18 cellular contexts compared by ENCODE assay signal in the genomic region with DNA sequence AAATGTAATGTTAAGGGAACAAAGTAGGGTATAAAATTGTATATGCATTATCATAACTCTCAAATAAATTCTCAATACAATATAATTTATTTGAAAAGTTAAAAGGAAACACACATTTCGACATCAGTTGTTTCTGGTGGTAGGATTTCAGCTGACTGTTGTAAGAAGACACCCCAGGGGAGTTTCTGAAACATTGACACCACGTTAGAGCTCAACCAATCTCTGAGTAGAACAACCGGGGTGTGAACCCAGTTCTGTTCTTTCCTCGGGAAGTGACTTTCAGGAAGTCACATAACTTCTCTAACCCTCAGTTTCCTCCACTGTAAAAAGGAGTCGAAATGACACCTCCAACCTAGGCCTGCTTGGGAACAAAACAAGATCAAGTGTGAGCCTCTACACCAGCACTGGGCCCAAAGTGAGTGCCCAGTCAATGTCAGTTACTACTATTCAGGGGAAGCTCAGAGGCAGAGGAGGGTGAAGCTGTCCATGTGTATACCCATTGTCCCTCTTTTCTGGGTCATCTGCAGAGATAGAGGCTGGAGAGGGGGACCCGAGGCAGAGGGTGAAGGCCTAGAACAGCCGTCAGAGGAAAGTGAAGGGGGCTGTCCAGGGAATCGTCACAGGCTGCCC.
DNase-seq lines count a peak whose midpoint lies in the region; ATAC-seq and TF ChIP-seq lines count a peak whose summit lies in the region.
"Had no signal": no experiment of that assay in that cellular context is flagged by ENCODE, and none has a peak within 500 bp of the region (broad histone marks: within the 10 kb centered on the region; RNA-seq: fewer than 3 reads in every experiment).

No MANE protein-coding gene starts in this region.

- H3K23ac ChIP-seq in H9 (ENCODE audit: insufficient read length, low read depth, low read length) (no peak overlapping the region), mesenchymal stem cell (ENCODE audit: low read length in 2 of 2) (no peak overlapping the region)

- no peaks in the 10 kb centered on the region for H3K9me3 ChIP-seq in BLaER1 treated with 17β-estradiol and CSF1 and Interleukin-3, amounts not matched to agents 10 nM and 100 nM (replicated peaks in 1 of 11)
- no peaks in the 10 kb centered on the region for H3K9me3 ChIP-seq in H9 (ENCODE audit: control insufficient read depth, low read depth, low read length)
- no peaks in the 10 kb centered on the region for H3K9me3 ChIP-seq in mesenchymal stem cell (ENCODE audit: control insufficient read depth, low read length)
- no peaks in the 10 kb centered on the region for H3K9me3 ChIP-seq in stomach
- no peaks in the 10 kb centered on the region for H3K9me3 ChIP-seq in testis
- H3K9me3 ChIP-seq: left lung had no signal

- WGBS in H9 (ENCODE audit: extremely low coverage, insufficient read length, low lambda C conversion rate), result no CpG with 5 or more reads among the region's 8 CpGs
- 92% methylated on average over 8 of the region's 8 CpGs for WGBS in mesenchymal stem cell
- 78 to 88% (median 80%) methylated on average over 8 of the region's 8 CpGs for WGBS in stomach, 5 donors
- 84 to 88% methylated on average over 8 of the region's 8 CpGs for WGBS in testis, 2 donors

- no peak overlapping the region for H4K91ac ChIP-seq in H9 (ENCODE audit: insufficient read length, low read depth, low read length)
- H4K91ac ChIP-seq in mesenchymal stem cell (ENCODE audit: low read length), result no peak overlapping the region

- H3K27me3 Mint-ChIP-seq in H9 (ENCODE audit: low read depth), result no peaks in the 10 kb centered on the region
- no peaks in the 10 kb centered on the region for H3K27me3 Mint-ChIP-seq in activated naive CD8-positive, alpha-beta T cell treated with anti-CD3 and anti-CD28 coated beads, Interleukin-2, amount 10 ng/mL, durations not matched to agents 7 days and 5 days

- TF ChIP-seq EP300 in stomach (IDR thresholded peaks at IDR 0.05), result no peak

- peaks cover 77 to 91% of the 10 kb centered on the region in 2 experiments for H3K4me1 Mint-ChIP-seq in H9
- H3K4me1 Mint-ChIP-seq in activated naive CD8-positive, alpha-beta T cell treated with anti-CD3 and anti-CD28 coated beads, Interleukin-2, amount 10 ng/mL, durations not matched to agents 7 days and 5 days, result peaks cover 12% of the 10 kb centered on the region

- H2BK20ac ChIP-seq in H9 (ENCODE audit: low read depth, low read length, poor library complexity, severe bottlenecking), result no peak overlapping the region

- no peak overlapping the region for H2BK15ac ChIP-seq in H9 (ENCODE audit: low read depth, low read length)
- H2BK15ac ChIP-seq in mesenchymal stem cell (ENCODE audit: low read depth, poor library complexity, severe bottlenecking), result peak overlapping the region; percentile 40

- no peak overlapping the region for H2BK5ac ChIP-seq in H9 (ENCODE audit: insufficient read length, low read length)
- H2BK5ac ChIP-seq in mesenchymal stem cell (ENCODE audit: low read depth, low read length, poor library complexity, severe bottlenecking), result peak overlapping the region; percentile 58

- peak overlapping the region in 6 of 11 experiments; percentile 2 to 50 (median 16); a peak in 8 of 22 replicates for H3K4me2 ChIP-seq in BLaER1 treated with 17β-estradiol and CSF1 and Interleukin-3, amounts not matched to agents 10 nM and 100 nM
- H3K4me2 ChIP-seq in H9 (ENCODE audit: insufficient read depth, insufficient read length, low read length), result no peak overlapping the region
- peak overlapping the region; percentile 6 for H3K4me2 ChIP-seq in mesenchymal stem cell (ENCODE audit: low read length, poor library complexity, severe bottlenecking)

- H3K79me2 ChIP-seq in H9 (ENCODE audit: insufficient read depth, low read length), result no peaks in the 10 kb centered on the region
- H3K79me2 ChIP-seq: parathyroid adenoma had no signal

- DNase-seq in H9, result no peak
- DNase-seq in activated naive CD8-positive, alpha-beta T cell treated with anti-CD3 and anti-CD28 coated beads, Interleukin-2, amount 10 ng/mL, durations not matched to agents 7 days and 5 days, result no peak
- DNase-seq in mesenchymal stem cell, result no peak
- DNase-seq in NCI-H146 (lab: John Stamatoyannopoulos, UW), result no peak
- DNase-seq in DMS79 treated with DMSO at 0.1 percent for 48 hours (lab: John Stamatoyannopoulos, UW), result no peak
- DNase-seq in stomach, result no peak
- DNase-seq in testis, result no peak
- DNase-seq: activated naive CD4-positive, alpha-beta T cell; COR-L47; left lung; MM.1S; NCI-H2029; NCI-H446 treated with DMSO at 0.1 percent for 48 hours; stimulated activated CD4-positive, alpha-beta T cell treated with anti-CD3 and anti-CD28 coated beads, Interleukin-4, amount 100 ng/mL, for 1 hour had no signal

- H4K20me1 ChIP-seq in BLaER1 treated with 17β-estradiol and CSF1 and Interleukin-3, amounts not matched to agents 10 nM and 100 nM, result peaks cover 0 to 19% (median 0%) of the 10 kb centered on the region in 11 experiments; a peak in 2 of 22 replicates
- no peaks in the 10 kb centered on the region for H4K20me1 ChIP-seq in H9 (ENCODE audit: control insufficient read depth, insufficient read depth, insufficient read length)

- no peak overlapping the region for H3K27ac ChIP-seq in BLaER1 treated with 17β-estradiol and CSF1 and Interleukin-3, amounts not matched to agents 10 nM and 100 nM
- H3K27ac ChIP-seq in H9 (ENCODE audit: insufficient read length, low read depth, low read length) (no peak overlapping the region), mesenchymal stem cell (ENCODE audit: low read length, poor library complexity, severe bottlenecking) (no peak overlapping the region), stomach (no peak overlapping the region), testis (no peak overlapping the region)
- H3K27ac ChIP-seq: left lung, parathyroid adenoma had no signal

- H3K9me3 Mint-ChIP-seq in H9, result no peaks in the 10 kb centered on the region
- peaks cover 1% of the 10 kb centered on the region for H3K9me3 Mint-ChIP-seq in activated naive CD8-positive, alpha-beta T cell treated with anti-CD3 and anti-CD28 coated beads, Interleukin-2, amount 10 ng/mL, durations not matched to agents 7 days and 5 days
- H3K9me3 Mint-ChIP-seq: WTC11 had no signal

- H3K36me3 ChIP-seq in BLaER1 treated with 17β-estradiol and CSF1 and Interleukin-3, amounts not matched to agents 10 nM and 100 nM, result peaks cover 0 to 54% (median 0%) of the 10 kb centered on the region in 11 experiments; a peak in 3 of 22 replicates
- peaks cover 0 to 3% of the 10 kb centered on the region in 2 experiments for H3K36me3 ChIP-seq in mesenchymal stem cell (ENCODE audit: control insufficient read depth in 1 of 2, insufficient read depth in 2 of 2, low read depth in 1 of 2, low read length in 2 of 2)
- no peaks in the 10 kb centered on the region for H3K36me3 ChIP-seq in stomach
- no peaks in the 10 kb centered on the region for H3K36me3 ChIP-seq in testis (ENCODE audit: low read depth, missing control alignments)
- H3K36me3 ChIP-seq: left lung had no signal

- TF ChIP-seq POLR2A in stomach (IDR thresholded peaks at IDR 0.05), result no peak
- TF ChIP-seq POLR2A in testis (IDR thresholded peaks at IDR 0.05), result no peak

- H3K14ac ChIP-seq in H9 (ENCODE audit: insufficient read depth, low read length) (peak overlapping the region; percentile 30; the same call in 1 of the 2 replicates), mesenchymal stem cell (ENCODE audit: low read length in 2 of 2) (peak overlapping the region in 1 of 2 experiments; percentile 49)

- POLR2A ChIA-PET in activated naive CD8-positive, alpha-beta T cell treated with anti-CD3 and anti-CD28 coated beads, Interleukin-2, amount 10 ng/mL, durations not matched to agents 7 days and 5 days (lab: Charles Lee), result no interaction called here

- H3K4me1 ChIP-seq in BLaER1 treated with 17β-estradiol and CSF1 and Interleukin-3, amounts not matched to agents 10 nM and 100 nM, result peaks cover 0 to 8% (median 5%) of the 10 kb centered on the region in 10 experiments; a peak in 7 of 20 replicates
- H3K4me1 ChIP-seq in H9 (ENCODE audit: insufficient read depth, low read length), result peaks cover 18% of the 10 kb centered on the region
- H3K4me1 ChIP-seq in mesenchymal stem cell (ENCODE audit: control insufficient read depth, insufficient read depth, low read depth, low read length), result peaks cover 27% of the 10 kb centered on the region
- H3K4me1 ChIP-seq in stomach, result peaks cover 0 to 2% (median 0%) of the 10 kb centered on the region in 4 donors
- H3K4me1 ChIP-seq in testis, result no peaks in the 10 kb centered on the region

- no peak overlapping the region for H3K56ac ChIP-seq in H9 (ENCODE audit: insufficient read length, low read depth, low read length)

- no peak overlapping the region for H3K18ac ChIP-seq in H9 (ENCODE audit: insufficient read length, low read depth, low read length)
- H3K18ac ChIP-seq in mesenchymal stem cell (ENCODE audit: low read depth in 1 of 2, low read length in 2 of 2), result peak overlapping the region in 1 of 2 experiments; percentile 19

- no peaks in the 10 kb centered on the region for H3K36me3 Mint-ChIP-seq in H9 (ENCODE audit: insufficient read depth in 1 of 3, low read depth in 3 of 3)
- H3K36me3 Mint-ChIP-seq in activated naive CD8-positive, alpha-beta T cell treated with anti-CD3 and anti-CD28 coated beads, Interleukin-2, amount 10 ng/mL, durations not matched to agents 7 days and 5 days, result peaks cover 17% of the 10 kb centered on the region
- H3K36me3 Mint-ChIP-seq: WTC11 had no signal

- no peaks in the 10 kb centered on the region for H3K27me3 ChIP-seq in BLaER1 treated with 17β-estradiol and CSF1 and Interleukin-3, amounts not matched to agents 10 nM and 100 nM
- H3K27me3 ChIP-seq in H9 (ENCODE audit: insufficient read depth, low read length) (no peaks in the 10 kb centered on the region), mesenchymal stem cell (ENCODE audit: control insufficient read depth in 1 of 2, insufficient read depth in 1 of 2, low read length in 2 of 2) (no peaks in the 10 kb centered on the region), stomach (no peaks in the 10 kb centered on the region), testis (no peaks in the 10 kb centered on the region)
- H3K27me3 ChIP-seq: left lung had no signal

- H2BK120ac ChIP-seq in H9 (ENCODE audit: low read depth, low read length, poor library complexity, severe bottlenecking) (no peak overlapping the region), mesenchymal stem cell (ENCODE audit: low read depth, low read length) (no peak overlapping the region)

- no peak overlapping the region for H3K4me3 ChIP-seq in BLaER1 treated with 17β-estradiol and CSF1 and Interleukin-3, amounts not matched to agents 10 nM and 100 nM
- H3K4me3 ChIP-seq in mesenchymal stem cell (ENCODE audit: insufficient read depth in 1 of 2, low read depth in 1 of 2, low read length in 2 of 2), result no peak overlapping the region
- no peak overlapping the region for H3K4me3 ChIP-seq in stomach
- H3K4me3 ChIP-seq in testis, result no peak overlapping the region
- H3K4me3 ChIP-seq: left lung had no signal

- TF ChIP-seq CTCF in H9 (conservative IDR thresholded peaks at IDR 0.05), result no peak
- TF ChIP-seq CTCF in stomach (IDR thresholded peaks at IDR 0.05), result no peak
- no peak for TF ChIP-seq CTCF in testis (IDR thresholded peaks at IDR 0.05)

- peak; percentile 32 for ATAC-seq in activated naive CD8-positive, alpha-beta T cell treated with anti-CD3 and anti-CD28 coated beads, Interleukin-2, amount 10 ng/mL, durations not matched to agents 7 days and 5 days (ENCODE audit: low read depth)
- ATAC-seq: HepG2, left lung, WTC11 had no signal

- no peak overlapping the region for H2BK12ac ChIP-seq in H9 (ENCODE audit: insufficient read length, low read depth, low read length)
- peak overlapping the region; percentile 18 to 42 for H2BK12ac ChIP-seq in mesenchymal stem cell (ENCODE audit: low read length in 2 of 2)

- no peak overlapping the region for H3K4ac ChIP-seq in H9 (ENCODE audit: low read depth, low read length)
- no peak overlapping the region for H3K4ac ChIP-seq in mesenchymal stem cell (ENCODE audit: low read depth in 1 of 2, low read length in 2 of 2)

- H3K9ac ChIP-seq in BLaER1 treated with 17β-estradiol and CSF1 and Interleukin-3, amounts not matched to agents 10 nM and 100 nM, result no peak overlapping the region
- H3K9ac ChIP-seq in H9 (ENCODE audit: extremely low read depth, insufficient read length, low read length) (no peak overlapping the region), mesenchymal stem cell (ENCODE audit: low read length) (no peak overlapping the region)
- H3K9ac ChIP-seq: parathyroid adenoma had no signal

- H3K4me3 Mint-ChIP-seq in H9, result no peak overlapping the region; a peak in 1 of 5 replicates
- H3K4me3 Mint-ChIP-seq in activated naive CD8-positive, alpha-beta T cell treated with anti-CD3 and anti-CD28 coated beads, Interleukin-2, amount 10 ng/mL, durations not matched to agents 7 days and 5 days, result peak overlapping the region; percentile 57
- H3K4me3 Mint-ChIP-seq: WTC11 had no signal

- intact Hi-C loops in stomach (cut with DNase I; ENCODE audit: low total_unique reads) (no loop called here), testis (cut with DNase I; ENCODE audit: low total_unique reads) (no loop called here)

- no peak overlapping the region for H2AFZ ChIP-seq in H9 (ENCODE audit: low read length)
- H2AFZ ChIP-seq in mesenchymal stem cell (ENCODE audit: low read depth, low read length), result no peak overlapping the region
- H2AFZ ChIP-seq: parathyroid adenoma had no signal

- H4K8ac ChIP-seq in H9 (replicated peaks; ENCODE audit: insufficient read length, low read depth, low read length) (no peak overlapping the region), mesenchymal stem cell (ENCODE audit: low read length) (no peak overlapping the region)

- peak overlapping the region in 2 of 3 experiments; percentile 3 to 29; a peak in 3 of 7 replicates for H3K27ac Mint-ChIP-seq in H9
- H3K27ac Mint-ChIP-seq in activated naive CD8-positive, alpha-beta T cell treated with anti-CD3 and anti-CD28 coated beads, Interleukin-2, amount 10 ng/mL, durations not matched to agents 7 days and 5 days, result peak overlapping the region; percentile 85
- H3K27ac Mint-ChIP-seq: WTC11 had no signal

- H2AK5ac ChIP-seq in H9 (ENCODE audit: insufficient read length, low read length), result no peak overlapping the region
- peak overlapping the region; percentile 99 for H2AK5ac ChIP-seq in mesenchymal stem cell (ENCODE audit: low read length, severe bottlenecking)

- H3K79me1 ChIP-seq in H9 (ENCODE audit: insufficient read depth, low read depth, low read length, poor library complexity, severe bottlenecking) (no peaks in the 10 kb centered on the region), mesenchymal stem cell (replicated peaks; ENCODE audit: low read length, poor library complexity, severe bottlenecking) (peaks cover 2% of the 10 kb centered on the region)

- H3K23me2 ChIP-seq in H9 (ENCODE audit: insufficient read length, low read depth, low read length, poor library complexity, severe bottlenecking), result peaks cover 3% of the 10 kb centered on the region

- H4K5ac ChIP-seq in H9 (ENCODE audit: insufficient read length, low read depth, low read length), result no peak overlapping the region

- no peak overlapping the region for H3T11ph ChIP-seq in H9 (ENCODE audit: low read length)
